8 cellular contexts compared by ENCODE assay signal in the genomic region with DNA sequence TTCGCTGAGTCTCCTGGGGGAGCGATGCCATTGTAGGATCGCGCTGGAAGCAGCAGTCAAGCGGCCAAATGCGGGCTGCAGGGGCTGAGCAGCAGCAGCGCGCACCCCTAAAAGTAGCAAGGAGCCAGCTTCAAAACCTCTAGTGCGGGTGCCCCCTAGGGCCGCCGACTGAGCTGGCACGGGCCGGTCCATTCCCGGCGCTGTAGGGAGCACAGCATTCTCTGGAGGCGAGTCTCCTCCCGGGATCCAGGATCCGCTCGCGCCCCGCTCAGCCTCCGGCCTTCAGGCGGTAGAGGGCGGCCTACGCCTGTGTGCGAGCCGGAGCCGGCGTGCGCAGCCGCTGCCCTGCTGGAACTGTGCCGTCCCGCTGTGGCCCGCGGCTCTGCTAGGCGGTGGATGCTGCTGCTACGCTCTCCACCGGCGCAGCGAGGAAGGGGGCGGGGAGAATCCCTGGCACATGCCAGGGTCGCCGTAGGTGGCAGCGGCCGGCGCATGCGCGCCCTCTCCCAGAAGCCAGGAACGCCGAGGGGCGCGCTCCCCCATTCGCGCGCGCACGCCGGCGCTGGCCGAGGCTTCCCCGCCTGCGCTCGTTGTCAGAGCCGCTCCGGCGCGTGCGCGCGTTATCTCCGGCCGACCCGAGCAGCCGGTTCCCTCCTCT. TPM values are rescaled to one million over a fixed set of nuclear protein-coding genes. Genes with fewer than 3 reads are reported as not detected.
DNase-seq lines count a peak whose midpoint lies in the region; ATAC-seq and TF ChIP-seq lines count a peak whose summit lies in the region.

Gene FUT8, plus strand, starts transcription at position 542 of the 658 bp plus-strand sequence. CDS start 148,834 bp downstream, outside the sequence.

- TF ChIP-seq CTCF in LNCaP clone FGC (IDR thresholded peaks at IDR 0.05; ENCODE audit: control insufficient read depth, extremely low read depth, insufficient read depth) (peak; percentile 84), RWPE1 (conservative IDR thresholded peaks at IDR 0.05; ENCODE audit: low read depth) (peak; percentile 74), fibroblast of lung (conservative IDR thresholded peaks at IDR 0.05 in 1 of 2, IDR thresholded peaks at IDR 0.05 in 1 of 2; ENCODE audit: low read depth in 1 of 2, low read length in 2 of 2) (peak; percentile 49 to 56)

- H3K9me3 ChIP-seq in fibroblast of lung (ENCODE audit: control insufficient read depth, insufficient read depth, low read depth, low read length) = no peaks in the 10 kb centered on the region
- H3K9me3 ChIP-seq in naive thymus-derived CD4-positive, alpha-beta T cell (ENCODE audit: control insufficient read depth in 2 of 3, low read length in 3 of 3) = no peaks in the 10 kb centered on the region

- peak within 1 kb of the TSS; percentile 87 for H2AFZ ChIP-seq in fibroblast of lung (ENCODE audit: low read length)

- peak within 1 kb of the TSS; percentile 99 for H3K4me3 Mint-ChIP-seq in activated T-helper 17 cell treated with anti-CD3 and anti-CD28 coated beads, Interleukin-2, amount 50 U/mL, for 72 hours
- H3K4me3 Mint-ChIP-seq in naive thymus-derived CD4-positive, alpha-beta T cell = peak within 1 kb of the TSS; percentile 85 to 99 (median 97)
- H3K4me3 Mint-ChIP-seq in stimulated activated naive B cell treated with anti-CD40 and anti-IgM and Interleukin-4, amounts not matched to agents 10 μg/mL and 1 μg/mL and 100 μg/mL, for 72 hours = peak within 1 kb of the TSS; percentile 95 to 100

- H3K4me1 ChIP-seq in fibroblast of lung (ENCODE audit: control insufficient read depth, extremely low read depth, insufficient read depth, low read length) = peaks cover 2% of the 10 kb centered on the region
- peaks cover 0 to 14% of the 10 kb centered on the region in 2 donors for H3K4me1 ChIP-seq in naive thymus-derived CD4-positive, alpha-beta T cell (ENCODE audit: control insufficient read depth in 2 of 2, insufficient read depth in 2 of 2, low read length in 2 of 2)

- peak within 1 kb of the TSS; percentile 87 for H3K4me3 ChIP-seq in LNCaP clone FGC (ENCODE audit: low read depth, low read length)
- peak within 1 kb of the TSS; percentile 73 to 92 (median 84) for H3K4me3 ChIP-seq in fibroblast of lung (replicated peaks in 1 of 4; ENCODE audit: control extremely low read depth in 1 of 4, insufficient read depth in 1 of 4, low read depth in 3 of 4, low read length in 4 of 4)
- peak within 1 kb of the TSS; percentile 92 for H3K4me3 ChIP-seq in naive thymus-derived CD4-positive, alpha-beta T cell (ENCODE audit: low read length)

- H3K4me1 Mint-ChIP-seq in activated T-helper 17 cell treated with anti-CD3 and anti-CD28 coated beads, Interleukin-2, amount 50 U/mL, for 72 hours = peaks cover 12% of the 10 kb centered on the region
- H3K4me1 Mint-ChIP-seq in naive thymus-derived CD4-positive, alpha-beta T cell = peaks cover 23 to 52% (median 48%) of the 10 kb centered on the region in 7 donors
- H3K4me1 Mint-ChIP-seq in stimulated activated naive B cell treated with anti-CD40 and anti-IgM and Interleukin-4, amounts not matched to agents 10 μg/mL and 1 μg/mL and 100 μg/mL, for 72 hours = peaks cover 16 to 21% of the 10 kb centered on the region in 2 donors

- H3K27me3 Mint-ChIP-seq in activated T-helper 17 cell treated with anti-CD3 and anti-CD28 coated beads, Interleukin-2, amount 50 U/mL, for 72 hours = no peaks in the 10 kb centered on the region
- H3K27me3 Mint-ChIP-seq in naive thymus-derived CD4-positive, alpha-beta T cell = no peaks in the 10 kb centered on the region
- no peaks in the 10 kb centered on the region for H3K27me3 Mint-ChIP-seq in stimulated activated naive B cell treated with anti-CD40 and anti-IgM and Interleukin-4, amounts not matched to agents 10 μg/mL and 1 μg/mL and 100 μg/mL, for 72 hours

- ATAC-seq in activated T-helper 17 cell treated with anti-CD3 and anti-CD28 coated beads, Interleukin-2, amount 50 U/mL, for 72 hours (replicated peaks) = peak; percentile 85
- peak; percentile 93 for ATAC-seq in naive thymus-derived CD4-positive, alpha-beta T cell
- ATAC-seq in stimulated activated naive B cell treated with anti-CD40 and anti-IgM and Interleukin-4, amounts not matched to agents 10 μg/mL and 1 μg/mL and 100 μg/mL, for 72 hours (replicated peaks) = peak; percentile 89 to 93

- H3K27ac Mint-ChIP-seq in activated T-helper 17 cell treated with anti-CD3 and anti-CD28 coated beads, Interleukin-2, amount 50 U/mL, for 72 hours = peak within 1 kb of the TSS; percentile 97
- H3K27ac Mint-ChIP-seq in naive thymus-derived CD4-positive, alpha-beta T cell = peak within 1 kb of the TSS; percentile 93 to 99 (median 96)
- H3K27ac Mint-ChIP-seq in stimulated activated naive B cell treated with anti-CD40 and anti-IgM and Interleukin-4, amounts not matched to agents 10 μg/mL and 1 μg/mL and 100 μg/mL, for 72 hours = peak within 1 kb of the TSS; percentile 99

- no peaks in the 10 kb centered on the region for H4K20me1 ChIP-seq in fibroblast of lung (ENCODE audit: control insufficient read depth, extremely low read depth, insufficient read depth, low read length)

- POLR2A ChIA-PET in RWPE1 (lab: Yijun Ruan, JAX; ENCODE audit: low non-redundant PET) = interaction anchor here (0.6 to 0.8 kb wide), 2 partner anchors 244 to 256 kb away, joined by 3 to 5 read pairs; no protein-coding TSS in a partner anchor
- POLR2A ChIA-PET in naive thymus-derived CD4-positive, alpha-beta T cell (lab: Charles Lee) = interaction anchor here (0.5 to 4.6 kb wide), 27 partner anchors 10 to 520 kb away, joined by 3 to 44 read pairs (median 4); partner anchors contain the start of genes FNTB and MAX

- H3K9me3 Mint-ChIP-seq in activated T-helper 17 cell treated with anti-CD3 and anti-CD28 coated beads, Interleukin-2, amount 50 U/mL, for 72 hours = no peaks in the 10 kb centered on the region
- no peaks in the 10 kb centered on the region for H3K9me3 Mint-ChIP-seq in naive thymus-derived CD4-positive, alpha-beta T cell
- H3K9me3 Mint-ChIP-seq in stimulated activated naive B cell treated with anti-CD40 and anti-IgM and Interleukin-4, amounts not matched to agents 10 μg/mL and 1 μg/mL and 100 μg/mL, for 72 hours = no peaks in the 10 kb centered on the region

- H3K36me3 Mint-ChIP-seq in activated T-helper 17 cell treated with anti-CD3 and anti-CD28 coated beads, Interleukin-2, amount 50 U/mL, for 72 hours (ENCODE audit: low read depth) = no peaks in the 10 kb centered on the region
- peaks cover 0 to 7% (median 0%) of the 10 kb centered on the region in 5 donors for H3K36me3 Mint-ChIP-seq in naive thymus-derived CD4-positive, alpha-beta T cell
- H3K36me3 Mint-ChIP-seq in stimulated activated naive B cell treated with anti-CD40 and anti-IgM and Interleukin-4, amounts not matched to agents 10 μg/mL and 1 μg/mL and 100 μg/mL, for 72 hours = no peaks in the 10 kb centered on the region

- intact Hi-C loops in naive thymus-derived CD4-positive, alpha-beta T cell (cut with micrococcal nuclease) = loop anchor here (1.0 to 10.0 kb wide), 21 partner anchors 76 to 1950 kb away; partner anchors contain the start of genes MAX (in 2 of the 2), EIF2S1 (in 1 of the 2), FNTB (in 1 of the 2) and GPHN (in 1 of the 2)

- no peaks in the 10 kb centered on the region for H3K36me3 ChIP-seq in fibroblast of lung (ENCODE audit: control insufficient read depth, insufficient read depth, low read length)
- peaks cover 0 to 12% (median 0%) of the 10 kb centered on the region in 3 experiments for H3K36me3 ChIP-seq in naive thymus-derived CD4-positive, alpha-beta T cell (ENCODE audit: control insufficient read depth in 2 of 3, insufficient read depth in 3 of 3, low read length in 3 of 3)

- peak; percentile 94 for DNase-seq in ELR (ENCODE audit: low read depth)
- DNase-seq in H4 (ENCODE audit: low spot score) = peak; percentile 95
- peak; percentile 93 for DNase-seq in LNCaP clone FGC (ENCODE audit: low read depth)
- DNase-seq in RWPE1 (ENCODE audit: low spot score) = peak; percentile 84
- peak; percentile 95 to 96 for DNase-seq in fibroblast of lung (ENCODE audit: low read depth in 2 of 2)
- peak; percentile 90 to 97 (median 95) for DNase-seq in naive thymus-derived CD4-positive, alpha-beta T cell
- peak; percentile 95 for DNase-seq in stimulated activated naive B cell treated with anti-CD40 and anti-IgM and Interleukin-4, amounts not matched to agents 10 μg/mL and 1 μg/mL and 100 μg/mL, for 72 hours

- peaks cover 28% of the 10 kb centered on the region for H3K79me2 ChIP-seq in fibroblast of lung (ENCODE audit: control insufficient read depth, insufficient read depth, low read length)

- H3K9ac ChIP-seq in fibroblast of lung (ENCODE audit: insufficient read depth, low read length) = peak within 1 kb of the TSS; percentile 80

- H3K4me2 ChIP-seq in fibroblast of lung (ENCODE audit: extremely low read depth, insufficient read depth, low read length) = peak within 1 kb of the TSS; percentile 92

- H3K27me3 ChIP-seq in fibroblast of lung (ENCODE audit: control insufficient read depth, insufficient read depth, low read length) = no peaks in the 10 kb centered on the region
- H3K27me3 ChIP-seq in naive thymus-derived CD4-positive, alpha-beta T cell (ENCODE audit: control insufficient read depth in 2 of 2, insufficient read depth in 2 of 2, low read length in 2 of 2) = no peaks in the 10 kb centered on the region

- CTCF ChIA-PET in RWPE1 (lab: Yijun Ruan, JAX) = interaction anchor here (0.6 to 3.6 kb wide), 14 partner anchors 11 to 992 kb away, joined by 3 to 23 read pairs (median 4); no protein-coding TSS in a partner anchor
- CTCF ChIA-PET in naive thymus-derived CD4-positive, alpha-beta T cell (lab: Charles Lee) = interaction anchor here (0.5 to 5.3 kb wide), 14 partner anchors 17 to 547 kb away, joined by 3 to 60 read pairs (median 4); no protein-coding TSS in a partner anchor

- H3K27ac ChIP-seq in RWPE1 = peak within 1 kb of the TSS; percentile 94
- H3K27ac ChIP-seq in fibroblast of lung (ENCODE audit: insufficient read depth, low read length) = peak within 1 kb of the TSS; percentile 84
- peak within 1 kb of the TSS; percentile 86 for H3K27ac ChIP-seq in naive thymus-derived CD4-positive, alpha-beta T cell (ENCODE audit: low read depth, low read length)

RNA-seq across cellular contexts. Expression of gene FUT8, which starts in this region (rescaled TPM):
- 28.9 and 39.5 TPM in 2 replicates for total RNA-seq in H4 (2014; rRNA removed; shearing (Covaris generic))
- total RNA-seq in activated T-helper 17 cell treated with anti-CD3 and anti-CD28 coated beads, Interleukin-2, amount 50 U/mL, for 72 hours = 10 to 100 TPM; 50.3 to 89.9 TPM
- 95.8 and 105 TPM in 2 replicates for total RNA-seq in fibroblast of lung
- polyA plus RNA-seq in fibroblast of lung = 43.1 and 51.4 TPM in 2 replicates
- polyA plus RNA-seq in fibroblast of lung (2012) = 29.2 and 29.3 TPM in 2 replicates
- polyA minus RNA-seq in fibroblast of lung (ENCODE audit: low replicate concordance) = 6.8 and 15.6 TPM in 2 replicates
- 100 to 1,000 TPM in 1 of 5 experiments, 10 to 100 TPM in 4; 38.4 to 107 (median 43.4) TPM for total RNA-seq in naive thymus-derived CD4-positive, alpha-beta T cell
- polyA plus RNA-seq in naive thymus-derived CD4-positive, alpha-beta T cell = 10 to 100 TPM; 11.1 to 11.2 TPM

Comparison
In these comparisons a context has a peak if more than half of its experiments do, and no peak if none do; other contexts are left out.
1. Peak in every context shown above with its lines: DNase-seq, ATAC-seq, H3K4me3 ChIP-seq and H3K27ac ChIP-seq.